In the genomic region with DNA sequence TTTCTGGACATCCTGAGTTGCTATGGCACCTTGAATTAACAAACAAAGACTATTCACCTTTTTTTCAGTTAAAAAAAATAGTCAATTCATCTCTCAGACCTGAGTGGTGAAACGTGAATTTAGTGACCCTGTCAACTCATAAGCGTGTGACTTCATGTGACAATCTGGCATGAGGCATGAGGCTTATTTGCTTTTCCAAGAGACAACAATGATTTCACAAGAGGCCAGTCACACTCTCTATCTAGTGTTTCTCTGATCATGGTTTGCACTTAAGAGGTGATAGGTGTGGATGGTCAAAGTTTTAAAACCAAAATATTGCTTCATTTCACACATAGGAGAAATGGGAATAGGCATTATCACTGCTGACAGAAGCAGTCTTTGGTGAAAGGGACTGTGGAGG, we compare ENCODE assay signal across 18 cellular contexts.
DNase-seq lines count a peak whose midpoint lies in the region; ATAC-seq and TF ChIP-seq lines count a peak whose summit lies in the region.
"Had no signal": no experiment of that assay in that cellular context is flagged by ENCODE, and none has a peak within 500 bp of the region (broad histone marks: within the 10 kb centered on the region; RNA-seq: fewer than 3 reads in every experiment).

No MANE protein-coding gene starts in this region.

- no peak overlapping the region for H2AFZ ChIP-seq in osteoblast (ENCODE audit: low read length)

- 18% methylated on average over 2 of the region's 2 CpGs for WGBS in liver

- peaks cover 0 to 13% (median 3%) of the 10 kb centered on the region in 4 donors for H3K4me1 ChIP-seq in liver (ENCODE audit: control insufficient read depth in 4 of 4, insufficient read depth in 4 of 4, low read length in 3 of 4)
- no peaks in the 10 kb centered on the region for H3K4me1 ChIP-seq in Peyer's patch
- no peaks in the 10 kb centered on the region for H3K4me1 ChIP-seq in osteoblast (ENCODE audit: insufficient read depth, low read length)
- H3K4me1 ChIP-seq: BLaER1 had no signal

- TF ChIP-seq RAD21 in liver (IDR thresholded peaks at IDR 0.05): peak in 1 of 2 donors; percentile 51

- H3K4me3 ChIP-seq in liver (ENCODE audit: low read depth in 1 of 3, low read length in 3 of 3) (no peak overlapping the region), Peyer's patch (no peak overlapping the region), osteoblast (ENCODE audit: insufficient read depth, low read length) (no peak overlapping the region)
- H3K4me3 ChIP-seq: BLaER1 had no signal

- H3K27ac ChIP-seq in liver (ENCODE audit: low read depth in 1 of 2, low read length in 2 of 2) (peak overlapping the region in 1 of 2 donors; percentile 13), Peyer's patch (no peak overlapping the region), osteoblast (ENCODE audit: low read depth, low read length) (no peak overlapping the region)
- H3K27ac ChIP-seq: 22Rv1, BLaER1, HL-60 had no signal

- no peak for TF ChIP-seq POLR2A in Peyer's patch (IDR thresholded peaks at IDR 0.05)

- no peaks in the 10 kb centered on the region for H3K79me2 ChIP-seq in osteoblast (ENCODE audit: insufficient read depth, low read length)

- DNase-seq in NCI-H1092 treated with DMSO at 0.1 percent for 48 hours (lab: John Stamatoyannopoulos, UW) (peak; percentile 6), NCI-H1092 (lab: John Stamatoyannopoulos, UW) (no peak), HuH-7.5 (ENCODE audit: low spot score) (peak; percentile 22), NCI-H774 (lab: John Stamatoyannopoulos, UW) (peak; percentile 70), Peyer's patch (no peak), osteoblast (ENCODE audit: insufficient read length, low spot score, missing footprints) (no peak)
- DNase-seq: HCEC 1CT; MM.1S; NCI-H2081 treated with DMSO at 0.1 percent for 48 hours; NCI-H2227 treated with DMSO at 0.1 percent for 48 hours; NK-92 treated with Interleukin-12 subunit alpha and Interleukin-12 subunit beta, amount 100 ng/mL, for 24 hours; SK-N-SH; T-helper 1 cell had no signal

- no peak overlapping the region for H3K4me2 ChIP-seq in osteoblast (ENCODE audit: insufficient read depth, low read length)
- H3K4me2 ChIP-seq: BLaER1, SK-N-SH had no signal

- H3K27me3 ChIP-seq in liver (ENCODE audit: control insufficient read depth in 4 of 4, insufficient read depth in 4 of 4, low read length in 3 of 4) (peaks cover 0 to 3% (median 0%) of the 10 kb centered on the region in 4 donors), Peyer's patch (no peaks in the 10 kb centered on the region), osteoblast (ENCODE audit: insufficient read depth, low read length) (no peaks in the 10 kb centered on the region)
- H3K27me3 ChIP-seq: BLaER1 had no signal

- H3K9me3 ChIP-seq in liver (ENCODE audit: control insufficient read depth in 4 of 4, low read length in 3 of 4) (no peaks in the 10 kb centered on the region), Peyer's patch (no peaks in the 10 kb centered on the region), osteoblast (ENCODE audit: low read depth, low read length) (no peaks in the 10 kb centered on the region)
- H3K9me3 ChIP-seq: SK-N-SH had no signal

- H4K20me1 ChIP-seq in osteoblast (ENCODE audit: insufficient read depth, low read length): no peaks in the 10 kb centered on the region
- H4K20me1 ChIP-seq: BLaER1 had no signal

- H3K36me3 ChIP-seq in liver (ENCODE audit: control insufficient read depth in 4 of 4, insufficient read depth in 3 of 4, low read depth in 1 of 4, low read length in 3 of 4) (no peaks in the 10 kb centered on the region), Peyer's patch (no peaks in the 10 kb centered on the region), osteoblast (ENCODE audit: insufficient read depth, low read length) (no peaks in the 10 kb centered on the region)
- H3K36me3 ChIP-seq: BLaER1 had no signal

- no peak for ATAC-seq in HG03342 (IDR thresholded peaks at IDR 0.05; ENCODE audit: unreplicated experiment)

- TF ChIP-seq CTCF in liver (IDR thresholded peaks at IDR 0.05; ENCODE audit: low read depth, low read length, missing input control) (no peak), Peyer's patch (IDR thresholded peaks at IDR 0.05) (no peak), osteoblast (IDR thresholded peaks at IDR 0.05; ENCODE audit: extremely low read depth, low read depth, low read length) (no peak)

- H3K9ac ChIP-seq in liver (ENCODE audit: low read depth in 1 of 2, low read length in 2 of 2): no peak overlapping the region
- H3K9ac ChIP-seq: BLaER1, SK-N-SH had no signal

TF ChIP-seq in liver, 16 proteins besides CTCF, POLR2A, EP300 and RAD21:
- TF ChIP-seq RXRA (IDR thresholded peaks at IDR 0.05): peak; percentile 33 to 93
- TF ChIP-seq JUND (IDR thresholded peaks at IDR 0.05): peak in 1 of 2 donors; percentile 84
- TF ChIP-seq, protein P1, sequence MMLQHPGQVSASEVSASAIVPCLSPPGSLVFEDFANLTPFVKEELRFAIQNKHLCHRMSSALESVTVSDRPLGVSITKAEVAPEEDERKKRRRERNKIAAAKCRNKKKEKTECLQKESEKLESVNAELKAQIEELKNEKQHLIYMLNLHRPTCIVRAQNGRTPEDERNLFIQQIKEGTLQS (IDR thresholded peaks at IDR 0.05): no peak
- peak; percentile 67 for TF ChIP-seq YY1 (IDR thresholded peaks at IDR 0.05)
- peak in 1 of 2 donors; percentile 71 for TF ChIP-seq EGR1 (IDR thresholded peaks at IDR 0.05; ENCODE audit: low read depth in 2 of 2)
- peak; percentile 94 for TF ChIP-seq FOXA1 (IDR thresholded peaks at IDR 0.05)
- peak; percentile 97 for TF ChIP-seq FOXA2 (IDR thresholded peaks at IDR 0.05)
- TF ChIP-seq, protein P2, sequence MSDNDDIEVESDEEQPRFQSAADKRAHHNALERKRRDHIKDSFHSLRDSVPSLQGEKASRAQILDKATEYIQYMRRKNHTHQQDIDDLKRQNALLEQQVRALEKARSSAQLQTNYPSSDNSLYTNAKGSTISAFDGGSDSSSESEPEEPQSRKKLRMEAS (IDR thresholded peaks at IDR 0.05): peak; percentile 77
- TF ChIP-seq GABPA (IDR thresholded peaks at IDR 0.05 in 1 of 2, conservative IDR thresholded peaks at IDR 0.05 in 1 of 2): peak in 1 of 2 donors; percentile 26
- no peak for TF ChIP-seq HNF4G (IDR thresholded peaks at IDR 0.05)
- TF ChIP-seq, protein P3, sequence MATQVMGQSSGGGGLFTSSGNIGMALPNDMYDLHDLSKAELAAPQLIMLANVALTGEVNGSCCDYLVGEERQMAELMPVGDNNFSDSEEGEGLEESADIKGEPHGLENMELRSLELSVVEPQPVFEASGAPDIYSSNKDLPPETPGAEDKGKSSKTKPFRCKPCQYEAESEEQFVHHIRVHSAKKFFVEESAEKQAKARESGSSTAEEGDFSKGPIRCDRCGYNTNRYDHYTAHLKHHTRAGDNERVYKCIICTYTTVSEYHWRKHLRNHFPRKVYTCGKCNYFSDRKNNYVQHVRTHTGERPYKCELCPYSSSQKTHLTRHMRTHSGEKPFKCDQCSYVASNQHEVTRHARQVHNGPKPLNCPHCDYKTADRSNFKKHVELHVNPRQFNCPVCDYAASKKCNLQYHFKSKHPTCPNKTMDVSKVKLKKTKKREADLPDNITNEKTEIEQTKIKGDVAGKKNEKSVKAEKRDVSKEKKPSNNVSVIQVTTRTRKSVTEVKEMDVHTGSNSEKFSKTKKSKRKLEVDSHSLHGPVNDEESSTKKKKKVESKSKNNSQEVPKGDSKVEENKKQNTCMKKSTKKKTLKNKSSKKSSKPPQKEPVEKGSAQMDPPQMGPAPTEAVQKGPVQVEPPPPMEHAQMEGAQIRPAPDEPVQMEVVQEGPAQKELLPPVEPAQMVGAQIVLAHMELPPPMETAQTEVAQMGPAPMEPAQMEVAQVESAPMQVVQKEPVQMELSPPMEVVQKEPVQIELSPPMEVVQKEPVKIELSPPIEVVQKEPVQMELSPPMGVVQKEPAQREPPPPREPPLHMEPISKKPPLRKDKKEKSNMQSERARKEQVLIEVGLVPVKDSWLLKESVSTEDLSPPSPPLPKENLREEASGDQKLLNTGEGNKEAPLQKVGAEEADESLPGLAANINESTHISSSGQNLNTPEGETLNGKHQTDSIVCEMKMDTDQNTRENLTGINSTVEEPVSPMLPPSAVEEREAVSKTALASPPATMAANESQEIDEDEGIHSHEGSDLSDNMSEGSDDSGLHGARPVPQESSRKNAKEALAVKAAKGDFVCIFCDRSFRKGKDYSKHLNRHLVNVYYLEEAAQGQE (IDR thresholded peaks at IDR 0.05): peak; percentile 43
- peak; percentile 19 for TF ChIP-seq SP1 (IDR thresholded peaks at IDR 0.05)
- TF ChIP-seq ZBTB33 (IDR thresholded peaks at IDR 0.05): peak; percentile 92
- TF ChIP-seq HNF4A (conservative IDR thresholded peaks at IDR 0.05): peak; percentile 56 to 91
- no peak for TF ChIP-seq TAF1 (conservative IDR thresholded peaks at IDR 0.05)
- no peak for TF ChIP-seq NR2F2 (IDR thresholded peaks at IDR 0.05)

Comparison
In these comparisons a context has a peak if more than half of its experiments do, and no peak if none do; other contexts are left out.
1. DNase-seq: peak in NCI-H1092 treated with DMSO at 0.1 percent for 48 hours (single experiment), HuH-7.5 (single experiment) and NCI-H774 (single experiment); none in NCI-H1092 (single experiment), Peyer's patch (0 of 3) and osteoblast (single experiment).